8 cellular contexts compared by ENCODE assay signal in the genomic region with DNA sequence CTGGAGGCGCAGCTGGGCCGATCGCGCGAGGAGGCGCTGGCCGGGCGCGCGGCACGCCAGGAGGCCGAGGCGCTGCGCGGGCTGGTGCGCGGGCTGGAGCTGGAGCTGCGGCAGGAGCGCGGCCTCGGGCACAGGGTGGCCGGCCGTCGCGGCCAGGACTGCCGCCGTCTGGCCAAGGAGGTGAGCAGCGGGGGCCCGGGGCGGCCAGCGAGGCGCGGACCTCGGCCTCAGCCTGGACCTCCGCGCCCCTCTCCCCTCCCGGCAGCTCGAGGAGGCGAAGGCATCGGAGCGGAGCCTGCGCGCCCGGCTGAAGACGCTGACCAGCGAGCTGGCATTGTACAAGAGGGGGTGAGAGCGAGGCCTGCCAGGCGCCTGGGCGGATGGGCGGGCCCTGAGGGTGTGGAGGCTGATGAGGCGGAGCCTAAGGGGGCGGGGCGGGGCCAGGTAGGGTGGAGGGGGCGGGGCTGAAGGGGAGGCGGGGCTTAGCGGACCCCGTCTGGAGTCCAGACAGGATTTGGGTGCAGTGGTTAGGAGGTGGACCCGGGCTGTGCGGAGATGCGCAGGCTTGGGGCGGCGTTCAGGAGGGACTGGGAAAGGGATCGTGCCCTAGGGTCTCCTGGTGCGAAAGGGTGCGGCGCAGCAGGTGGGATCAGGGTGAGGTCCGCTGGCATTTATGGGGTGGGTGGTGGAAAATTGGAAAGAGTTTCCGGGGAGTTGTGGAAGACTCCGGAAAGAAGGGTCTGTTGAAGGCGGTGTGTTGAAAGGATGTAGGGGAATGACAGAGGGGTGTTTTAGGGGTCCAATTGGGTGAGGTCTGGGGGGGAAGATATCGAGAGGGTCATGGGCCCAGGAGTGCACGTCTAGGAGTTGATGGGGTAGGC. TPM values are rescaled to one million over a fixed set of nuclear protein-coding genes. Genes with fewer than 3 reads are reported as not detected.
A peak's percentile ranks its signal among the peaks of the same experiment; 100 is the strongest.
DNase-seq lines count a peak whose midpoint lies in the region; ATAC-seq and TF ChIP-seq lines count a peak whose summit lies in the region.

No MANE protein-coding gene starts in this region.

- TF ChIP-seq CTCF in BE2C (IDR thresholded peaks at IDR 0.05; ENCODE audit: low read depth, low read length) (no peak), left lung (IDR thresholded peaks at IDR 0.05) (no peak)

- H3K27me3 ChIP-seq in BE2C (peaks cover 22% of the 10 kb centered on the region), left lung (peaks cover 17 to 37% of the 10 kb centered on the region in 2 donors)

- H3K4me3 ChIP-seq in BE2C (ENCODE audit: low read depth, low read length): peak overlapping the region; percentile 32; the same call in 1 of the 2 replicates
- peak overlapping the region; percentile 46 to 78 for H3K4me3 ChIP-seq in left lung

- H3K36me3 Mint-ChIP-seq in central memory CD8-positive, alpha-beta T cell (ENCODE audit: insufficient read depth): peaks cover 4% of the 10 kb centered on the region

- H3K4me1 ChIP-seq in BE2C (peaks cover 9% of the 10 kb centered on the region), left lung (peaks cover 7 to 29% of the 10 kb centered on the region in 2 donors)

- H3K4me1 Mint-ChIP-seq in central memory CD8-positive, alpha-beta T cell: peaks cover 21% of the 10 kb centered on the region

- H3K4me3 Mint-ChIP-seq in central memory CD8-positive, alpha-beta T cell: peak overlapping the region; percentile 81

- DNase-seq in BE2C (peak; percentile 71), LoVo (ENCODE audit: low spot score) (peak; percentile 88), left lung (peak; percentile 86 to 94)
- DNase-seq in activated CD4-positive, alpha-beta T cell treated with anti-CD3 and anti-CD28 coated beads for 24 hours (ENCODE audit: low read depth in 2 of 2): peak; percentile 54 to 64
- DNase-seq in central memory CD8-positive, alpha-beta T cell (ENCODE audit: low spot score in 2 of 2): no peak
- DNase-seq in stimulated activated CD4-positive, alpha-beta T cell treated with anti-CD3 and anti-CD28 coated beads, TNF-alpha, amount 100 ng/mL, for 48 hours (ENCODE audit: low read depth in 3 of 3): peak in 2 of 3 donors; percentile 36 to 79

- intact Hi-C loops in left lung (cut with DNase I): no loop called here

- H3K9me3 ChIP-seq in BE2C (no peaks in the 10 kb centered on the region), left lung (no peaks in the 10 kb centered on the region)

- no peaks in the 10 kb centered on the region for H3K9me3 Mint-ChIP-seq in central memory CD8-positive, alpha-beta T cell

- no peak overlapping the region for H3K27ac Mint-ChIP-seq in central memory CD8-positive, alpha-beta T cell (ENCODE audit: low read depth)

- H3K27me3 Mint-ChIP-seq in central memory CD8-positive, alpha-beta T cell: peaks cover 8% of the 10 kb centered on the region

- H3K27ac ChIP-seq in left lung: no peak overlapping the region

- H3K36me3 ChIP-seq in BE2C (no peaks in the 10 kb centered on the region), left lung (peaks cover 0 to 3% of the 10 kb centered on the region in 2 donors)

- peak; percentile 25 for ATAC-seq in central memory CD8-positive, alpha-beta T cell (replicated peaks; ENCODE audit: extremely low read depth, poor library complexity, severe bottlenecking)
- peak; percentile 89 for ATAC-seq in left lung
- no peak for ATAC-seq in HG03457 (IDR thresholded peaks at IDR 0.05; ENCODE audit: unreplicated experiment)
- ATAC-seq in GM18868 (IDR thresholded peaks at IDR 0.05; ENCODE audit: unreplicated experiment): no peak

RNA-seq across cellular contexts. Expression of a gene that starts 7.5 kb away (rescaled TPM):
- not detected for polyA plus RNA-seq in BE2C (2012; ENCODE audit: insufficient read depth, insufficient read length, low read depth)
- 1 to 10 TPM in 1 of 2 donors, under 1 TPM in 1; 0.38 to 6.3 TPM for total RNA-seq in left lung

RNA-seq across cellular contexts. Expression of a gene that starts 20.1 kb away (rescaled TPM):
- polyA plus RNA-seq in BE2C (2012; ENCODE audit: insufficient read depth, insufficient read length, low read depth): 8.9 TPM
- 10 to 100 TPM; 15.9 to 17.3 TPM for total RNA-seq in left lung

RNA-seq across cellular contexts. Expression of a gene that starts 25.5 kb away (rescaled TPM):
- polyA plus RNA-seq in BE2C (2012; ENCODE audit: insufficient read depth, insufficient read length, low read depth): not detected
- total RNA-seq in left lung: not detected

RNA-seq across cellular contexts. Expression of a gene that starts 41.7 kb away (rescaled TPM):
- polyA plus RNA-seq in BE2C (2012; ENCODE audit: insufficient read depth, insufficient read length, low read depth): 14.7 TPM
- 10 to 100 TPM in 1 of 2 donors, 1 to 10 TPM in 1; 6.4 to 12.6 TPM for total RNA-seq in left lung

Comparison
In these comparisons a context has a peak if more than half of its experiments do, and no peak if none do; other contexts are left out.
1. DNase-seq: peak in BE2C (single experiment), LoVo (single experiment), activated CD4-positive, alpha-beta T cell treated with anti-CD3 and anti-CD28 coated beads for 24 hours (2 of 2), left lung (2 of 2) and stimulated activated CD4-positive, alpha-beta T cell treated with anti-CD3 and anti-CD28 coated beads, TNF-alpha, amount 100 ng/mL, for 48 hours (2 of 3); none in central memory CD8-positive, alpha-beta T cell (0 of 2).
2. ATAC-seq: peak in central memory CD8-positive, alpha-beta T cell (single experiment) and left lung (single experiment); none in HG03457 (single experiment) and GM18868 (single experiment).